In genomic region chr19:4182082-4182926, GRCh38 we compare ENCODE assay signal across 1 cellular context.
TF ChIP-seq lines count a peak whose summit lies in the region.

ANKRD24 (plus strand) TSS chr19:4182689; CDS start chr19:4186426, 3,737 bp downstream.
SIRT6 (minus strand) TSS chr19:4182563; CDS start chr19:4182539, 24 bp downstream.

TF ChIP-seq in HepG2, 621 proteins besides CTCF, POLR2A, EP300 and RAD21 (continued from another document and continues in another):
- TF ChIP-seq ZNF781 (CRISPR knock-in tag; IDR thresholded peaks at IDR 0.05; ENCODE audit: borderline replicate concordance, not compliant biosample characterization) = no peak
- TF ChIP-seq NR2C2 (CRISPR knock-in tag; IDR thresholded peaks at IDR 0.05; ENCODE audit: borderline replicate concordance) = peak; percentile 60; the same call in 1 of the 2 replicates
- TF ChIP-seq ZNF44 (CRISPR knock-in tag; IDR thresholded peaks at IDR 0.05) = no peak
- peak; percentile 95 for TF ChIP-seq SAP130 (CRISPR knock-in tag; IDR thresholded peaks at IDR 0.05; ENCODE audit: low read depth)
- TF ChIP-seq ESRRA (CRISPR knock-in tag; IDR thresholded peaks at IDR 0.05; ENCODE audit: low read depth) = peak; percentile 66
- peak; percentile 80 for TF ChIP-seq MIER2 (CRISPR knock-in tag; IDR thresholded peaks at IDR 0.05)
- no peak for TF ChIP-seq MBD4 (IDR thresholded peaks at IDR 0.05; ENCODE audit: borderline replicate concordance, low read length)
- TF ChIP-seq RARG (CRISPR knock-in tag; IDR thresholded peaks at IDR 0.05; ENCODE audit: low read depth) = no peak
- TF ChIP-seq ZNF761 (CRISPR knock-in tag; conservative IDR thresholded peaks at IDR 0.05) = 0 out of 2 replicates have a peak, but pooled peaks have one; percentile 46
- peak; percentile 41; the same call in 1 of the 2 replicates for TF ChIP-seq ZSCAN21 (CRISPR knock-in tag; IDR thresholded peaks at IDR 0.05; ENCODE audit: borderline replicate concordance)
- no peak for TF ChIP-seq ZNF850 (CRISPR knock-in tag; conservative IDR thresholded peaks at IDR 0.05)
- TF ChIP-seq ZNF678 (CRISPR knock-in tag; IDR thresholded peaks at IDR 0.05) = no peak
- TF ChIP-seq NONO (IDR thresholded peaks at IDR 0.05) = no peak
- peak; percentile 92 for TF ChIP-seq NONO (CRISPR knock-in tag; conservative IDR thresholded peaks at IDR 0.05)
- TF ChIP-seq ZGPAT (CRISPR knock-in tag; IDR thresholded peaks at IDR 0.05) = peak; percentile 93
- peak; percentile 34; the same call in 1 of the 2 replicates for TF ChIP-seq ZNF776 (CRISPR knock-in tag; IDR thresholded peaks at IDR 0.05)
- no peak for TF ChIP-seq ZNF235 (CRISPR knock-in tag; IDR thresholded peaks at IDR 0.05; ENCODE audit: borderline replicate concordance)
- no peak for TF ChIP-seq ZNF598 (CRISPR knock-in tag; IDR thresholded peaks at IDR 0.05; ENCODE audit: borderline replicate concordance)
- TF ChIP-seq CCAR2 (optimal IDR thresholded peaks at IDR 0.05; ENCODE audit: low read depth, low read length) = no peak
- TF ChIP-seq MXD3 (CRISPR knock-in tag; IDR thresholded peaks at IDR 0.05) = peak; percentile 80
- TF ChIP-seq ZNF280B (CRISPR knock-in tag; IDR thresholded peaks at IDR 0.05; ENCODE audit: borderline replicate concordance) = no peak
- TF ChIP-seq ATF7 (IDR thresholded peaks at IDR 0.05) = no peak
- TF ChIP-seq ATF7 (CRISPR knock-in tag; IDR thresholded peaks at IDR 0.05) = no peak; the same call in 1 of the 2 replicates
- TF ChIP-seq ZNF460 (CRISPR knock-in tag; IDR thresholded peaks at IDR 0.05; ENCODE audit: borderline replicate concordance) = peak; percentile 41; the same call in 1 of the 2 replicates
- no peak for TF ChIP-seq ZNF343 (CRISPR knock-in tag; IDR thresholded peaks at IDR 0.05)
- TF ChIP-seq SALL1 (CRISPR knock-in tag; IDR thresholded peaks at IDR 0.05) = peak; percentile 85
- TF ChIP-seq CBX5 (CRISPR knock-in tag; IDR thresholded peaks at IDR 0.05; ENCODE audit: borderline replicate concordance) = peak; percentile 83
- peak; percentile 81 for TF ChIP-seq ZFY (CRISPR knock-in tag; IDR thresholded peaks at IDR 0.05)
- peak; percentile 93 for TF ChIP-seq FOXK1 (CRISPR knock-in tag; IDR thresholded peaks at IDR 0.05; ENCODE audit: borderline replicate concordance, low read depth)
- TF ChIP-seq PLRG1 (conservative IDR thresholded peaks at IDR 0.05) = no peak
- TF ChIP-seq TRAFD1 (CRISPR knock-in tag; IDR thresholded peaks at IDR 0.05; ENCODE audit: borderline replicate concordance) = no peak
- peak; percentile 82 for TF ChIP-seq SP4 (CRISPR knock-in tag; IDR thresholded peaks at IDR 0.05)
- no peak; the same call in 1 of the 2 replicates for TF ChIP-seq HNF4A (CRISPR knock-in tag; IDR thresholded peaks at IDR 0.05)
- TF ChIP-seq ONECUT2 (CRISPR knock-in tag; IDR thresholded peaks at IDR 0.05) = no peak
- 0 out of 2 replicates have a peak, but pooled peaks have one; percentile 62 for TF ChIP-seq ZBTB42 (CRISPR knock-in tag; IDR thresholded peaks at IDR 0.05)
- no peak; the same call in 1 of the 2 replicates for TF ChIP-seq HMG20A (CRISPR knock-in tag; IDR thresholded peaks at IDR 0.05; ENCODE audit: borderline replicate concordance)
- TF ChIP-seq ZNF383 (CRISPR knock-in tag; IDR thresholded peaks at IDR 0.05; ENCODE audit: borderline replicate concordance) = no peak
- TF ChIP-seq NKX3-1 (CRISPR knock-in tag; IDR thresholded peaks at IDR 0.05) = no peak
- peak; percentile 47 for TF ChIP-seq SKI (IDR thresholded peaks at IDR 0.05; ENCODE audit: partially characterized antibody)
- no peak for TF ChIP-seq ARNTL (CRISPR knock-in tag; IDR thresholded peaks at IDR 0.05)
- 0 out of 2 replicates have a peak, but pooled peaks have one; percentile 52 for TF ChIP-seq TFDP2 (CRISPR knock-in tag; IDR thresholded peaks at IDR 0.05)
- TF ChIP-seq HCFC1 (IDR thresholded peaks at IDR 0.05; ENCODE audit: low read depth, low read length) = peak; percentile 78
- TF ChIP-seq CBX2 (IDR thresholded peaks at IDR 0.05; ENCODE audit: low read depth, low read length) = no peak
- TF ChIP-seq CBX2 (CRISPR knock-in tag; IDR thresholded peaks at IDR 0.05; ENCODE audit: low read depth) = no peak
- peak; percentile 60; the same call in 1 of the 2 replicates for TF ChIP-seq CSRNP1 (CRISPR knock-in tag; IDR thresholded peaks at IDR 0.05)
- TF ChIP-seq GTF2F1 (IDR thresholded peaks at IDR 0.05; ENCODE audit: low read length) = no peak
- peak; percentile 89; the same call in 1 of the 2 replicates for TF ChIP-seq NFKBIZ (CRISPR knock-in tag; IDR thresholded peaks at IDR 0.05)
- TF ChIP-seq KAT8 (CRISPR knock-in tag; IDR thresholded peaks at IDR 0.05) = peak; percentile 98
- no peak for TF ChIP-seq U2AF1 (optimal IDR thresholded peaks at IDR 0.05; ENCODE audit: low read depth, low read length)
- peak; percentile 84 for TF ChIP-seq SRSF1 (optimal IDR thresholded peaks at IDR 0.05; ENCODE audit: low read depth, low read length)
- peak; percentile 72 for TF ChIP-seq CREM (IDR thresholded peaks at IDR 0.05)
- TF ChIP-seq CREM (CRISPR knock-in tag; IDR thresholded peaks at IDR 0.05) = no peak
- TF ChIP-seq TBL1XR1 (IDR thresholded peaks at IDR 0.05; ENCODE audit: borderline replicate concordance, low read length, partially characterized antibody) = peak; percentile 47
- peak; percentile 80; the same call in 1 of the 2 replicates for TF ChIP-seq REPIN1 (CRISPR knock-in tag; IDR thresholded peaks at IDR 0.05; ENCODE audit: borderline replicate concordance, low read depth)
- no peak for TF ChIP-seq ZC3H13 (CRISPR knock-in tag; IDR thresholded peaks at IDR 0.05)
- no peak for TF ChIP-seq PLSCR1 (CRISPR knock-in tag; IDR thresholded peaks at IDR 0.05; ENCODE audit: borderline replicate concordance)
- no peak for TF ChIP-seq ZNF512 (CRISPR knock-in tag; IDR thresholded peaks at IDR 0.05)
- TF ChIP-seq PAX8 (CRISPR knock-in tag; IDR thresholded peaks at IDR 0.05; ENCODE audit: borderline replicate concordance) = no peak
- no peak for TF ChIP-seq TCF7 (IDR thresholded peaks at IDR 0.05; ENCODE audit: low read depth)
- peak; percentile 99 for TF ChIP-seq MAZ (IDR thresholded peaks at IDR 0.05; ENCODE audit: borderline replicate concordance, low read depth, low read length)
- TF ChIP-seq MAZ (CRISPR knock-in tag; IDR thresholded peaks at IDR 0.05; ENCODE audit: low read depth) = peak; percentile 98
- TF ChIP-seq TFDP1 (CRISPR knock-in tag; IDR thresholded peaks at IDR 0.05; ENCODE audit: borderline replicate concordance) = peak; percentile 74; the same call in 1 of the 2 replicates
- peak; percentile 36; the same call in 1 of the 2 replicates for TF ChIP-seq SIX4 (CRISPR knock-in tag; IDR thresholded peaks at IDR 0.05)
- TF ChIP-seq ZNF205 (CRISPR knock-in tag; IDR thresholded peaks at IDR 0.05) = peak; percentile 89; the same call in 1 of the 2 replicates
- peak; percentile 93 for TF ChIP-seq KMT2B (CRISPR knock-in tag; IDR thresholded peaks at IDR 0.05)
- peak; percentile 92; the same call in 1 of the 2 replicates for TF ChIP-seq ZKSCAN8 (CRISPR knock-in tag; IDR thresholded peaks at IDR 0.05; ENCODE audit: borderline replicate concordance)
- TF ChIP-seq NCOA1 (CRISPR knock-in tag; IDR thresholded peaks at IDR 0.05) = no peak
- no peak for TF ChIP-seq ISX (CRISPR knock-in tag; conservative IDR thresholded peaks at IDR 0.05)
- TF ChIP-seq AGO1 (IDR thresholded peaks at IDR 0.05; ENCODE audit: low read depth, low read length, poor library complexity, severe bottlenecking) = peak; percentile 61
- no peak for TF ChIP-seq ZNF790 (CRISPR knock-in tag; IDR thresholded peaks at IDR 0.05; ENCODE audit: borderline replicate concordance)
- peak; percentile 57 for TF ChIP-seq GATA4 (IDR thresholded peaks at IDR 0.05; ENCODE audit: borderline replicate concordance, low read depth)
- no peak for TF ChIP-seq HHEX (CRISPR knock-in tag; IDR thresholded peaks at IDR 0.05)
